Comparison of ENCODE assay signal across 9 cellular contexts in the genomic region with DNA sequence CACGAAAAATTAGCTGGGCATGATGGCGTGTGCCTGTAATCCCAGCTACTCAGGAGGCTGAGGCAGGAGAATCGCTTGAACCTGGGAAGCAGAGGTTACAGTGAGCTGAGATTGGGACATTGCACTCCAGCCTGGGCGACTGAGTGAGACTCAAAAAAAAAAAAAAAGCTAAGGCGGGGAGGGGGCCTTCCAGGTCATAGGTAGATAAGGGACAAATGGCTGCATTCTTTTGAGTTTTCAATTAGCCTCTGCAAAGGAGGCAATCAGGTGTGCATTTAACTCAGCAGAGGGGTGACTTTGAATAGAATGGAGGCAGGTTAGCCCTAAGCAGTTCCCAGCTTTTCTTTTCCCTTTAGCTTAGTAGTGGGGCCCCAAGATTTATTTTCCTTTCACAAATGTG.
DNase-seq lines count a peak whose midpoint lies in the region; ATAC-seq and TF ChIP-seq lines count a peak whose summit lies in the region.
"Had no signal": no experiment of that assay in that cellular context is flagged by ENCODE, and none has a peak within 500 bp of the region (broad histone marks: within the 10 kb centered on the region; RNA-seq: fewer than 3 reads in every experiment).

No MANE protein-coding gene starts in this region.

- H3K36me3 ChIP-seq in HUES6 (ENCODE audit: control insufficient read depth, insufficient read depth, low read length) = peaks cover 7% of the 10 kb centered on the region; the same call in 1 of the 2 replicates
- H3K36me3 ChIP-seq: thyroid gland had no signal

- H3K9ac ChIP-seq in HUES6 (ENCODE audit: low read length) = peak overlapping the region; percentile 46

- peaks cover 25% of the 10 kb centered on the region for H3K27me3 Mint-ChIP-seq in nephron (ENCODE audit: low read depth)

- peaks cover 11% of the 10 kb centered on the region for H3K9me3 Mint-ChIP-seq in nephron

- no peak for TF ChIP-seq CTCF in AG10803 (conservative IDR thresholded peaks at IDR 0.05; ENCODE audit: low read length)
- TF ChIP-seq CTCF in cardiac fibroblast (IDR thresholded peaks at IDR 0.05; ENCODE audit: low read depth, low read length) = no peak
- TF ChIP-seq CTCF in nephron (IDR thresholded peaks at IDR 0.05; ENCODE audit: unreplicated experiment in 3 of 3) = no peak

- no peak for ATAC-seq in GM21528 (IDR thresholded peaks at IDR 0.05; ENCODE audit: low FRiP score, unreplicated experiment)
- no peak for ATAC-seq in GM21423 (IDR thresholded peaks at IDR 0.05; ENCODE audit: unreplicated experiment)

- H3K4me1 ChIP-seq in HUES6 (ENCODE audit: control insufficient read depth, insufficient read depth, low read length) = peaks cover 29% of the 10 kb centered on the region

- no peak overlapping the region for H3K27ac Mint-ChIP-seq in nephron

- DNase-seq in AG10803 (ENCODE audit: low read depth) (no peak), cardiac fibroblast (ENCODE audit: low read depth in 2 of 2) (no peak), GM19238 (ENCODE audit: insufficient read length, low spot score) (no peak)
- DNase-seq in effector CD8-positive, alpha-beta T cell (lab: John Stamatoyannopoulos, UW) = no peak

- H3K27me3 ChIP-seq in HUES6 (ENCODE audit: control insufficient read depth, insufficient read depth, low read length) = no peaks in the 10 kb centered on the region
- H3K27me3 ChIP-seq: thyroid gland had no signal

- H3K9me3 ChIP-seq in HUES6 (ENCODE audit: control insufficient read depth, insufficient read depth, low read depth, low read length) = peaks cover 9% of the 10 kb centered on the region; the same call in 1 of the 2 replicates
- H3K9me3 ChIP-seq: thyroid gland had no signal

- H3K4me1 Mint-ChIP-seq in nephron = peaks cover 21% of the 10 kb centered on the region

- H3K4me3 Mint-ChIP-seq in nephron = peak overlapping the region; percentile 70 to 82 (median 70)

- no peak overlapping the region for H3K27ac ChIP-seq in HUES6 (ENCODE audit: low read depth, low read length)
- H3K27ac ChIP-seq: thyroid gland had no signal

- H3K4me3 ChIP-seq in AG10803 (ENCODE audit: low read length) = peak overlapping the region; percentile 80
- H3K4me3 ChIP-seq in HUES6 (ENCODE audit: low read depth, low read length) = peak overlapping the region; percentile 83
- H3K4me3 ChIP-seq in cardiac fibroblast (replicated peaks in 1 of 2; ENCODE audit: low read depth in 2 of 2, low read length in 2 of 2) = peak overlapping the region; percentile 58 to 79

- peaks cover 4% of the 10 kb centered on the region for H3K36me3 Mint-ChIP-seq in nephron (ENCODE audit: low read depth)
